In genomic region chr13:25286969-25287961, GRCh38 we compare ENCODE assay signal across 7 cellular contexts.
DNase-seq lines count a peak whose midpoint lies in the region; ATAC-seq and TF ChIP-seq lines count a peak whose summit lies in the region.

TSS of gene MTMR6 (minus strand) at chr13:25287488. CDS start at chr13:25287247, 241 bp downstream.

- ATAC-seq in GM18502 (IDR thresholded peaks at IDR 0.05; ENCODE audit: poor library complexity, unreplicated experiment), result peak; percentile 95
- peak; percentile 97 for ATAC-seq in HG02943 (IDR thresholded peaks at IDR 0.05; ENCODE audit: low read depth, unreplicated experiment)

- peak; percentile 95 for TF ChIP-seq CTCF in astrocyte of the cerebellum (IDR thresholded peaks at IDR 0.05; ENCODE audit: low read depth, low read length, missing control alignments)
- TF ChIP-seq CTCF in retinal pigment epithelial cell (conservative IDR thresholded peaks at IDR 0.05; ENCODE audit: low read depth, low read length), result peak; percentile 94

- peak within 1 kb of the TSS; percentile 81 for H3K4me3 ChIP-seq in astrocyte of the cerebellum (ENCODE audit: low read depth, low read length)
- H3K4me3 ChIP-seq in retinal pigment epithelial cell (ENCODE audit: low read length), result peak within 1 kb of the TSS; percentile 75

- DNase-seq in NCI-H2029 (lab: John Stamatoyannopoulos, UW), result peak; percentile 55
- peak; percentile 87 for DNase-seq in T-helper 22 cell (ENCODE audit: low read depth)
- peak; percentile 46 for DNase-seq in astrocyte of the cerebellum (ENCODE audit: low read depth)
- DNase-seq in hepatic stellate cell (ENCODE audit: low spot score), result peak; percentile 91
- DNase-seq in retinal pigment epithelial cell (ENCODE audit: low read depth), result no peak

- in situ Hi-C loops in astrocyte of the cerebellum (cut with HindIII; ENCODE audit: low sequenced_read_pairs), result no loop called here
